ENCODE assay signal across 16 cellular contexts in the genomic region with DNA sequence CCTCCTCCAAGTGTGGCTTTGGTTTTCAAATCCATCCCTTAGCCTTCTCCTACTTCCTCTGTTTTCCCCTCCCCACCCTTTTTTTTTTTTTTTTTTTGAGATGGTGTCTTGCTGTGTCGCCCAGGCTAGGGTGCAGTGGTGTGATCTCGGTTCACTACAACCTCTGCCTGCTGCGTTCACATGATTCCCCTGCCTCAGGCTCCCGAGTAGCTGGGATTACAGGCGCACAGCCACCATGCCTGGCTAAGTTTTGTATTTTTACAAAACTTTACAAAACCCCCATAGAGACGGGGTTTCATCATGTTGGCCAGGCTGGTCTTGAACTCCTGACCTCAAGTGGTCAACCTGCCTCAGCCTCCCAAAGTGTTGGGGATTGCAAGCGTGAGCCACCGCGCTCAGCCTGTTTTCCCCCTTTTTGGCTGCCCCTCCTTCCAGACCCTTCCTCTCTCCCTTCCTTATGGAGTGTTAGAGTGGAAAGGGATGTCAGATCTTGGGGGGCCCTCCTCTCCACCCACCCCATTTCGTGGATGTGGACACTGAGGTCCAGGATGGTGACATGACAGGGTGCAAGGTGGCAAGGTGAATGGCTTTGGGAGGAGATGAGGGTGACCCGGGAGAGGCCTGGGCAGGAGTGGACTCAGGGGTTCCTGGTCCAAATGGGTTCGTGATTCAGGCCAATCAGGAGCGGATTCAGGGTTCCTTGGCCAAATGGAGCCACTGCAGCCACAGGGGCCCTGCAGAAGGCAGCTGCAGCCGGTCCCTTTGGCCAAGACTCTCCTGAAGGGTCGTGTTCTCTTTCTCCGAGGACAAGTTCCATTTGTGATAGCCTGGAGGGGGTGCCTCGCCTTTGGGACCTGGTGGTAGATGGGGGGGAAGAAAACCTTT. TPM values are rescaled to one million over a fixed set of nuclear protein-coding genes. Genes with fewer than 3 reads are reported as not detected.
DNase-seq lines count a peak whose midpoint lies in the region; ATAC-seq and TF ChIP-seq lines count a peak whose summit lies in the region.
"Had no signal": no experiment of that assay in that cellular context is flagged by ENCODE, and none has a peak within 500 bp of the region (broad histone marks: within the 10 kb centered on the region; RNA-seq: fewer than 3 reads in every experiment).

No MANE protein-coding gene starts in this region.

- H3K9me2 ChIP-seq in PC-3 (replicated peaks; ENCODE audit: low read length) = no peaks in the 10 kb centered on the region

- H3K36me3 Mint-ChIP-seq in activated CD4-positive, alpha-beta T cell treated with anti-CD3 and anti-CD28 coated beads for 36 hours (ENCODE audit: low read depth) = peaks cover 50% of the 10 kb centered on the region
- peaks cover 3% of the 10 kb centered on the region for H3K36me3 Mint-ChIP-seq in WTC11

- H3K4me3 ChIP-seq in esophagus squamous epithelium = no peak overlapping the region
- H3K4me3 ChIP-seq in mesenchymal stem cell (ENCODE audit: insufficient read depth in 1 of 2, low read depth in 1 of 2, low read length in 2 of 2) = no peak overlapping the region
- no peak overlapping the region for H3K4me3 ChIP-seq in PC-3 (ENCODE audit: low read length)
- H3K4me3 ChIP-seq: cardiac muscle cell, heart right ventricle, psoas muscle had no signal

- peaks cover 95% of the 10 kb centered on the region for H3K79me2 ChIP-seq in PC-3 (ENCODE audit: low read length)

- no peak overlapping the region for H2BK15ac ChIP-seq in mesenchymal stem cell (ENCODE audit: low read depth, poor library complexity, severe bottlenecking)

- H3K9me3 ChIP-seq in esophagus squamous epithelium = no peaks in the 10 kb centered on the region
- no peaks in the 10 kb centered on the region for H3K9me3 ChIP-seq in mesenchymal stem cell (ENCODE audit: control insufficient read depth, low read length)
- no peaks in the 10 kb centered on the region for H3K9me3 ChIP-seq in PC-3 (ENCODE audit: low read length)
- H3K9me3 ChIP-seq: heart right ventricle, psoas muscle had no signal

- CTCF ChIA-PET in activated CD4-positive, alpha-beta T cell treated with anti-CD3 and anti-CD28 coated beads for 36 hours (lab: Charles Lee) = no interaction called here
- CTCF ChIA-PET in WTC11 (lab: Charles Lee) = no interaction called here
- CTCF ChIA-PET in PC-3 (lab: Charles Lee) = no interaction called here

- no peak overlapping the region for H3K14ac ChIP-seq in mesenchymal stem cell (ENCODE audit: low read length in 2 of 2)

- no peaks in the 10 kb centered on the region for H3K9me3 Mint-ChIP-seq in activated CD4-positive, alpha-beta T cell treated with anti-CD3 and anti-CD28 coated beads for 36 hours (ENCODE audit: low read depth)
- H3K9me3 Mint-ChIP-seq in WTC11 = no peaks in the 10 kb centered on the region
- no peaks in the 10 kb centered on the region for H3K9me3 Mint-ChIP-seq in stimulated activated naive CD8-positive, alpha-beta T cell treated with anti-CD3 and anti-CD28 coated beads, Interleukin-15, amount 100 ng/mL, for 72 hours
- H3K9me3 Mint-ChIP-seq: type B pancreatic cell had no signal

- H3K4me2 ChIP-seq in mesenchymal stem cell (ENCODE audit: low read length, poor library complexity, severe bottlenecking) (no peak overlapping the region), PC-3 (ENCODE audit: low read length) (no peak overlapping the region)

- no peak overlapping the region for H2AFZ ChIP-seq in mesenchymal stem cell (ENCODE audit: low read depth, low read length)
- H2AFZ ChIP-seq in PC-3 (ENCODE audit: low read length) = no peak overlapping the region

- H2AK5ac ChIP-seq in mesenchymal stem cell (ENCODE audit: low read length, severe bottlenecking) = no peak overlapping the region

- no peak overlapping the region for H3K4ac ChIP-seq in mesenchymal stem cell (ENCODE audit: low read depth in 1 of 2, low read length in 2 of 2)

- H3K4me3 Mint-ChIP-seq in activated CD4-positive, alpha-beta T cell treated with anti-CD3 and anti-CD28 coated beads for 36 hours = no peak overlapping the region
- H3K4me3 Mint-ChIP-seq in WTC11 = no peak overlapping the region
- peak overlapping the region; percentile 7 to 13 for H3K4me3 Mint-ChIP-seq in stimulated activated naive CD8-positive, alpha-beta T cell treated with anti-CD3 and anti-CD28 coated beads, Interleukin-15, amount 100 ng/mL, for 72 hours
- H3K4me3 Mint-ChIP-seq: type B pancreatic cell had no signal

- peaks cover 49% of the 10 kb centered on the region for H3K79me1 ChIP-seq in mesenchymal stem cell (replicated peaks; ENCODE audit: low read length, poor library complexity, severe bottlenecking)

- no peak overlapping the region for H4K91ac ChIP-seq in mesenchymal stem cell (ENCODE audit: low read length)

- peaks cover 12 to 83% (median 38%) of the 10 kb centered on the region in 3 donors for H3K4me1 ChIP-seq in esophagus squamous epithelium
- peaks cover 5% of the 10 kb centered on the region for H3K4me1 ChIP-seq in mesenchymal stem cell (ENCODE audit: control insufficient read depth, insufficient read depth, low read depth, low read length)
- peaks cover 4% of the 10 kb centered on the region; the same call in 1 of the 2 replicates for H3K4me1 ChIP-seq in PC-3 (ENCODE audit: insufficient read depth, low read length)

- TF ChIP-seq POLR2A in esophagus squamous epithelium (IDR thresholded peaks at IDR 0.05) = no peak

- POLR2A ChIA-PET in activated CD4-positive, alpha-beta T cell treated with anti-CD3 and anti-CD28 coated beads for 36 hours (lab: Charles Lee) = interaction anchor here (0.7 kb wide), 1 partner anchor 65 kb away, joined by 3 read pairs; the partner anchor contains the start of gene CEP20
- POLR2A ChIA-PET in WTC11 (lab: Charles Lee) (no interaction called here), PC-3 (lab: Charles Lee; ENCODE audit: unreplicated experiment) (no interaction called here)

- BruUV-seq in PC-3 (replicated peaks; lab: Mats Ljungman, UMichigan) = no TSS peak

- H2BK5ac ChIP-seq in mesenchymal stem cell (ENCODE audit: low read depth, low read length, poor library complexity, severe bottlenecking) = no peak overlapping the region

- H3K4me1 Mint-ChIP-seq in activated CD4-positive, alpha-beta T cell treated with anti-CD3 and anti-CD28 coated beads for 36 hours = peaks cover 67% of the 10 kb centered on the region
- peaks cover 46% of the 10 kb centered on the region for H3K4me1 Mint-ChIP-seq in WTC11
- H3K4me1 Mint-ChIP-seq in stimulated activated naive CD8-positive, alpha-beta T cell treated with anti-CD3 and anti-CD28 coated beads, Interleukin-15, amount 100 ng/mL, for 72 hours = peaks cover 84% of the 10 kb centered on the region

- no peak for ATAC-seq in activated CD4-positive, alpha-beta T cell treated with anti-CD3 and anti-CD28 coated beads for 36 hours
- ATAC-seq in WTC11 = no peak
- no peak for ATAC-seq in stimulated activated naive CD8-positive, alpha-beta T cell treated with anti-CD3 and anti-CD28 coated beads, Interleukin-15, amount 100 ng/mL, for 72 hours
- ATAC-seq in PC-3 = no peak
- no peak for ATAC-seq in GM21367 (IDR thresholded peaks at IDR 0.05; ENCODE audit: unreplicated experiment)

- H2BK120ac ChIP-seq in mesenchymal stem cell (ENCODE audit: low read depth, low read length) = no peak overlapping the region

- peak overlapping the region in 1 of 2 experiments; percentile 15 for H3K23ac ChIP-seq in mesenchymal stem cell (ENCODE audit: low read length in 2 of 2)

- no peaks in the 10 kb centered on the region for H3F3A ChIP-seq in PC-3 (ENCODE audit: low read length, unreplicated experiment)

- H3K27me3 ChIP-seq in esophagus squamous epithelium (no peaks in the 10 kb centered on the region), mesenchymal stem cell (ENCODE audit: control insufficient read depth in 1 of 2, insufficient read depth in 1 of 2, low read length in 2 of 2) (no peaks in the 10 kb centered on the region), PC-3 (ENCODE audit: low read length) (no peaks in the 10 kb centered on the region)
- H3K27me3 ChIP-seq: cardiac muscle cell, heart right ventricle had no signal

- H3K27ac ChIP-seq in esophagus squamous epithelium = peak overlapping the region; percentile 9 to 96 (median 83)
- no peak overlapping the region for H3K27ac ChIP-seq in mesenchymal stem cell (ENCODE audit: low read length, poor library complexity, severe bottlenecking)
- H3K27ac ChIP-seq in PC-3 (ENCODE audit: low read length) = no peak overlapping the region
- H3K27ac ChIP-seq: cardiac muscle cell had no signal

- 0 out of 2 replicates have a peak, but pooled peaks cover 4% of the 10 kb centered on the region for H4K20me1 ChIP-seq in PC-3 (ENCODE audit: low read length)

- no peak overlapping the region for H3K18ac ChIP-seq in mesenchymal stem cell (ENCODE audit: low read depth in 1 of 2, low read length in 2 of 2)

- H3K36me3 ChIP-seq in esophagus squamous epithelium = no peaks in the 10 kb centered on the region
- H3K36me3 ChIP-seq in mesenchymal stem cell (ENCODE audit: control insufficient read depth in 1 of 2, insufficient read depth in 2 of 2, low read depth in 1 of 2, low read length in 2 of 2) = no peaks in the 10 kb centered on the region
- no peaks in the 10 kb centered on the region for H3K36me3 ChIP-seq in PC-3 (ENCODE audit: low read depth, low read length)
- H3K36me3 ChIP-seq: cardiac muscle cell, heart right ventricle had no signal

- H2BK12ac ChIP-seq in mesenchymal stem cell (ENCODE audit: low read length in 2 of 2) = no peak overlapping the region

- DNase-seq in activated CD4-positive, alpha-beta T cell treated with anti-CD3 and anti-CD28 coated beads for 36 hours = no peak
- DNase-seq in activated CD4-positive, alpha-beta T cell treated with anti-CD3 and anti-CD28 coated beads, Interleukin-2, amount 50 U/mL, for 48 hours = no peak
- no peak for DNase-seq in WTC11 (ENCODE audit: low spot score)
- DNase-seq in esophagus squamous epithelium (lab: John Stamatoyannopoulos, UW) = no peak
- no peak for DNase-seq in stimulated activated naive CD8-positive, alpha-beta T cell treated with anti-CD3 and anti-CD28 coated beads, Interleukin-15, amount 100 ng/mL, for 72 hours
- DNase-seq in mesenchymal stem cell = no peak
- DNase-seq in PC-3 = no peak
- DNase-seq: activated gamma-delta T cell treated with Interleukin-2 at 50 U/mL for 16 hours, COR-L47, heart right ventricle, kidney glomerular epithelial cell, T-helper 9 cell had no signal

- 69 to 73% methylated on average over 12 to 14 of the region's 17 CpGs for WGBS in esophagus squamous epithelium, 2 donors
- 81% methylated on average over 13 of the region's 17 CpGs for WGBS in mesenchymal stem cell

- H3K27me3 Mint-ChIP-seq in activated CD4-positive, alpha-beta T cell treated with anti-CD3 and anti-CD28 coated beads for 36 hours = no peaks in the 10 kb centered on the region
- H3K27me3 Mint-ChIP-seq in WTC11 (ENCODE audit: low read depth) = no peaks in the 10 kb centered on the region
- no peaks in the 10 kb centered on the region for H3K27me3 Mint-ChIP-seq in stimulated activated naive CD8-positive, alpha-beta T cell treated with anti-CD3 and anti-CD28 coated beads, Interleukin-15, amount 100 ng/mL, for 72 hours
- H3K27me3 Mint-ChIP-seq: type B pancreatic cell had no signal

- H4K8ac ChIP-seq in mesenchymal stem cell (ENCODE audit: low read length) = no peak overlapping the region

- H3K27ac Mint-ChIP-seq in activated CD4-positive, alpha-beta T cell treated with anti-CD3 and anti-CD28 coated beads for 36 hours = peak overlapping the region; percentile 69
- H3K27ac Mint-ChIP-seq in WTC11 = no peak overlapping the region
- peak overlapping the region; percentile 27 to 48 for H3K27ac Mint-ChIP-seq in stimulated activated naive CD8-positive, alpha-beta T cell treated with anti-CD3 and anti-CD28 coated beads, Interleukin-15, amount 100 ng/mL, for 72 hours
- H3K27ac Mint-ChIP-seq: type B pancreatic cell had no signal

- no peak for TF ChIP-seq CTCF in WTC11 (IDR thresholded peaks at IDR 0.05)
- TF ChIP-seq CTCF in esophagus squamous epithelium (IDR thresholded peaks at IDR 0.05) = no peak
- TF ChIP-seq CTCF in PC-3 (conservative IDR thresholded peaks at IDR 0.05; ENCODE audit: low read depth, low read length) = no peak

- H3K9ac ChIP-seq in mesenchymal stem cell (ENCODE audit: low read length) = no peak overlapping the region
- no peak overlapping the region for H3K9ac ChIP-seq in PC-3 (ENCODE audit: low read length)

- intact Hi-C loops in activated CD4-positive, alpha-beta T cell treated with anti-CD3 and anti-CD28 coated beads for 36 hours (cut with DNase I, micrococcal nuclease) = loop anchor here in 1 of 2 experiments (10.0 kb wide), 1 partner anchor 1319 kb away; the partner anchor contains the start of genes BFAR and PARN
- intact Hi-C loops in esophagus squamous epithelium (cut with DNase I) = no loop called here
- intact Hi-C loops in PC-3 (cut with micrococcal nuclease) = no loop called here

RNA-seq across cellular contexts. Expression of gene ABCC1, which starts 4.8 kb away (rescaled TPM):
- 10 to 100 TPM; 57.8 to 65.1 TPM for total RNA-seq in activated CD4-positive, alpha-beta T cell treated with anti-CD3 and anti-CD28 coated beads for 36 hours
- total RNA-seq in WTC11 (2021) (61.9 to 64.9 TPM (median 63.9 TPM) in 3 replicates), esophagus squamous epithelium (10 to 100 TPM; 22.9 to 56.7 (median 46.9) TPM), PC-3 (2014; rRNA removed) (16.1 and 29.0 TPM in 2 replicates)
- polyA plus RNA-seq in mesenchymal stem cell (2013, experiment 1 of 2) = 42.8 TPM
- polyA plus RNA-seq in mesenchymal stem cell (2013, experiment 2 of 2) = 39.9 TPM

Comparison
In these comparisons a context has a peak if more than half of its experiments do, and no peak if none do; other contexts are left out.
1. H3K4me3 Mint-ChIP-seq: peak in stimulated activated naive CD8-positive, alpha-beta T cell treated with anti-CD3 and anti-CD28 coated beads, Interleukin-15, amount 100 ng/mL, for 72 hours (2 of 2); none in activated CD4-positive, alpha-beta T cell treated with anti-CD3 and anti-CD28 coated beads for 36 hours (single experiment) and WTC11 (single experiment).
2. H3K27ac ChIP-seq: peak in esophagus squamous epithelium (4 of 4); none in mesenchymal stem cell (single experiment) and PC-3 (single experiment).